Comparison of ENCODE assay signal across 8 cellular contexts in the genomic region with DNA sequence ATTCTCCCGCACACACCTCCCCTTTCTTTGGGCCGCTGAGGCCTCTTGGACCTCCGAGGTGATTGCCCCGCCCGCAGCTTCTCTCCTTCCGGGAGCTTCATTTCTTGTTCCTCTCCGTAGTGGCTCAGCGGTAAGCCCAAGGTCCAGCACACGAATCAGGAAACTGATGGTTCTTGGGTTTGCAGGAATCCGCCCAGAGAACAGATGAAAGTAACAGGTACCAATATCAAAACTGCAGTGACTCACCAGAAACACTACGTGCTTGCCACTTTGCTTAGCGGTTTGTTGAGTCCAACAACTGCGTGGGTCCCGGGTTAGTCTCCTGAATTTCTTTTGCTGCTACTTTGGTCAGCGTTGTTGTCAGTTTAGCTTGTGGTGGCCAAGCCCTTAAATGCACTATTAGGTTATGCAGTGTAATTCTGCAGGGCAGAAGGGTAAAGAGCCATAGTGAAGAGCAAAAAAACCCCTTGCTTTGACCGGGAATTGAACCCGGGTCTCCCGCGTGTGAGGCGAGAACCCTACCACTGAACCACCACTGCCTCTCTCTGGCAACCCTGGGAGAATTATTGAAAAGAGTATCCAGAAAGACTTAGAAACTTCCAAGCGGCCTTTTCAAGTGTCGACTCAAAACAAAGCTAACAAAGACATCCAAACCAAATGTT.
DNase-seq lines count a peak whose midpoint lies in the region; ATAC-seq and TF ChIP-seq lines count a peak whose summit lies in the region.
"Not testable (repeated sequence)": the region's sequence is repeated elsewhere in the genome, so short reads cannot be mapped to it uniquely, and the experiment has no call there.

No MANE protein-coding gene starts in this region.

- not testable (repeated sequence) for H3K4me3 ChIP-seq in PC-9, right lobe of liver
- peak overlapping the region in 29 of 59 donors; percentile 19 to 56 (median 39) for H3K4me3 ChIP-seq in dorsolateral prefrontal cortex

- H3K79me2 ChIP-seq in PC-9 (ENCODE audit: low read depth), result not testable (repeated sequence)

- H4K20me1 ChIP-seq in PC-9 (ENCODE audit: insufficient read depth), result not testable (repeated sequence)

- not testable (repeated sequence) for H2AFZ ChIP-seq in PC-9

- H3K4me1 ChIP-seq in PC-9 (replicated peaks; ENCODE audit: insufficient read depth); right lobe of liver: not testable (repeated sequence)

- not testable (repeated sequence) for H3K9me2 ChIP-seq in PC-9 (ENCODE audit: insufficient read depth)

- BruUV-seq in PC-9 (replicated peaks; lab: Mats Ljungman, UMichigan), result not testable (repeated sequence)

- 0% methylated on average over 2 of the region's 22 CpGs for WGBS in right lobe of liver (ENCODE audit: insufficient coverage, low coverage, low lambda C conversion rate, missing lambda C conversion rate)

- peak; percentile 65 to 98 (median 94) for ATAC-seq in right lobe of liver

- DNase-seq in C1 segment of cervical spinal cord (lab: John Stamatoyannopoulos, UW), result peak in 8 of 14 donors; percentile 8 to 77 (median 48)
- DNase-seq in GM20000 (ENCODE audit: low spot score), result peak; percentile 32
- peak; percentile 53 for DNase-seq in HS-5 (ENCODE audit: low read depth)
- peak; percentile 67 to 76 for DNase-seq in PC-9
- peak; percentile 30 for DNase-seq in activated CD8-positive, alpha-beta memory T cell treated with anti-CD3 and anti-CD28 coated beads, Interleukin-2, amount 50 U/mL, for 24 hours (ENCODE audit: extremely low read depth)
- peak in 7 of 10 donors; percentile 11 to 75 (median 50) for DNase-seq in dorsolateral prefrontal cortex
- DNase-seq in right lobe of liver, result peak; percentile 30 to 66 (median 49)
- DNase-seq in stimulated activated CD4-positive, alpha-beta T cell treated with anti-CD3 and anti-CD28 coated beads, Interleukin-2, amount 100 ng/mL, for 4 hours (ENCODE audit: low read depth), result peak; percentile 36

- TF ChIP-seq POLR2A in right lobe of liver (IDR thresholded peaks at IDR 0.05), result not testable (repeated sequence)

- H3F3A ChIP-seq in PC-9 (ENCODE audit: insufficient read depth, low read depth), result not testable (repeated sequence)

- not testable (repeated sequence) for H3K27me3 ChIP-seq in PC-9 (ENCODE audit: insufficient read depth, low read depth); dorsolateral prefrontal cortex; right lobe of liver

- TF ChIP-seq CTCF in GM20000 (IDR thresholded peaks at IDR 0.05; ENCODE audit: extremely low read depth, missing control alignments); PC-9 (conservative IDR thresholded peaks at IDR 0.05); right lobe of liver (IDR thresholded peaks at IDR 0.05): not testable (repeated sequence)
- TF ChIP-seq CTCF in dorsolateral prefrontal cortex (IDR thresholded peaks at IDR 0.05 in 54 of 56, conservative IDR thresholded peaks at IDR 0.05 in 2 of 56; ENCODE audit: low read depth in 1 of 56, partially characterized antibody in 56 of 56), result peak in 6 of 56 donors; percentile 17 to 26 (median 20)

- intact Hi-C loops in PC-9 (cut with micrococcal nuclease; ENCODE audit: unreplicated experiment); dorsolateral prefrontal cortex (cut with DNase I); right lobe of liver (cut with DNase I): not testable (repeated sequence)

- peak overlapping the region; percentile 66; the same call in 1 of the 2 replicates for H3K4me2 ChIP-seq in PC-9

- not testable (repeated sequence) for H3K36me3 ChIP-seq in PC-9 (ENCODE audit: low read depth); right lobe of liver

- not testable (repeated sequence) for H3K9me3 ChIP-seq in PC-9 (ENCODE audit: insufficient read depth, low read depth); right lobe of liver

- CTCF ChIA-PET in PC-9 (lab: Charles Lee), result not testable (repeated sequence)

- H3K27ac ChIP-seq in PC-9, right lobe of liver: not testable (repeated sequence)
- peak overlapping the region in 2 of 59 donors; percentile 58 to 59 for H3K27ac ChIP-seq in dorsolateral prefrontal cortex

- POLR2A ChIA-PET in PC-9 (lab: Charles Lee; ENCODE audit: unreplicated experiment), result not testable (repeated sequence)
